In the genomic region with DNA sequence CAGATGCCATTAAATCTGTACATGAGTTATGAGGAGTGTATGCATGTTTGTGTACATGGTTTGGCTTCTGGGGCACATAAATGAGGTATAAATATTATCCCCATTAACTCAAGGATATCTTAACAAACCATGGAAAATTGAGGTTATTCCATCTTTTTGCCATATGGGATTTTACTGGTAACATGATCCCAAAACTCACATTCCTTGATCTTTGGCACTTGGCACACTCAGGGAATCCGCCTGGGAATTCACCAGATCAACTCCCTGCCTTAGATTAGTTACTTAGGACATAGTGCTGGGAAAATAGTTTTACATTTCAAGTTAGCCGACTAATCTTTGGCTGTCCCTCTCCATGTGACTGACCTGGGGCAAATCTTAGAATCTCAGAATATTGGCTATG, we compare ENCODE assay signal across 11 cellular contexts. TPM values are rescaled to one million over a fixed set of nuclear protein-coding genes. Genes with fewer than 3 reads are reported as not detected.
DNase-seq lines count a peak whose midpoint lies in the region; ATAC-seq and TF ChIP-seq lines count a peak whose summit lies in the region.
"Had no signal": no experiment of that assay in that cellular context is flagged by ENCODE, and none has a peak within 500 bp of the region (broad histone marks: within the 10 kb centered on the region; RNA-seq: fewer than 3 reads in every experiment).

No MANE protein-coding gene starts in this region.

- intact Hi-C loops in activated CD4-positive, alpha-beta T cell treated with anti-CD3 and anti-CD28 coated beads, Interleukin-2, amount 10 ng/mL, durations not matched to agents 24 days and 14 days (cut with micrococcal nuclease): no loop called here

- H3K27me3 Mint-ChIP-seq in activated CD4-positive, alpha-beta T cell treated with anti-CD3 and anti-CD28 coated beads, Interleukin-2, amount 10 ng/mL, durations not matched to agents 24 days and 14 days: no peaks in the 10 kb centered on the region
- no peaks in the 10 kb centered on the region for H3K27me3 Mint-ChIP-seq in activated CD4-positive, alpha-beta memory T cell treated with anti-CD3 and anti-CD28 coated beads, Interleukin-2, amount 10 ng/mL, durations not matched to agents 7 days and 5 days
- H3K27me3 Mint-ChIP-seq: dendritic cell treated with granulocyte-macrophage colony-stimulating factor and Interleukin-4, amounts not matched to agents 40 ng/mL and 50 ng/mL, for 4 days had no signal

- H3K27ac Mint-ChIP-seq in activated CD4-positive, alpha-beta T cell treated with anti-CD3 and anti-CD28 coated beads, Interleukin-2, amount 10 ng/mL, durations not matched to agents 24 days and 14 days: peak overlapping the region; percentile 63
- H3K27ac Mint-ChIP-seq in activated CD4-positive, alpha-beta memory T cell treated with anti-CD3 and anti-CD28 coated beads, Interleukin-2, amount 10 ng/mL, durations not matched to agents 7 days and 5 days: peak overlapping the region; percentile 94
- H3K27ac Mint-ChIP-seq: dendritic cell treated with granulocyte-macrophage colony-stimulating factor and Interleukin-4, amounts not matched to agents 40 ng/mL and 50 ng/mL, for 4 days had no signal

- no peak for TF ChIP-seq POLR2A in suprapubic skin (IDR thresholded peaks at IDR 0.05)

- no peak overlapping the region for H3K4me3 Mint-ChIP-seq in activated CD4-positive, alpha-beta T cell treated with anti-CD3 and anti-CD28 coated beads, Interleukin-2, amount 10 ng/mL, durations not matched to agents 24 days and 14 days
- H3K4me3 Mint-ChIP-seq in activated CD4-positive, alpha-beta memory T cell treated with anti-CD3 and anti-CD28 coated beads, Interleukin-2, amount 10 ng/mL, durations not matched to agents 7 days and 5 days: no peak overlapping the region
- H3K4me3 Mint-ChIP-seq: dendritic cell treated with granulocyte-macrophage colony-stimulating factor and Interleukin-4, amounts not matched to agents 40 ng/mL and 50 ng/mL, for 4 days; nephron progenitor cell had no signal

- ATAC-seq in HG02852 (IDR thresholded peaks at IDR 0.05; ENCODE audit: unreplicated experiment) (no peak), HG03135 (IDR thresholded peaks at IDR 0.05; ENCODE audit: unreplicated experiment) (no peak)

- peak overlapping the region; percentile 70 for H3K27ac ChIP-seq in suprapubic skin

- no peak for DNase-seq in activated CD4-positive, alpha-beta T cell treated with anti-CD3 and anti-CD28 coated beads, Interleukin-2, amount 10 ng/mL, durations not matched to agents 24 days and 14 days
- no peak for DNase-seq in activated CD4-positive, alpha-beta T cell treated with anti-CD3 and anti-CD28 coated beads, Interleukin-2, amount 50 U/mL, for 4 hours
- DNase-seq in activated CD4-positive, alpha-beta memory T cell treated with anti-CD3 and anti-CD28 coated beads, Interleukin-2, amount 10 ng/mL, durations not matched to agents 7 days and 5 days: no peak
- DNase-seq in foreskin fibroblast (peak; percentile 77 to 89), suprapubic skin (ENCODE audit: low spot score in 2 of 2) (no peak), 8988T (no peak)
- DNase-seq: NCI-H1417, nephron progenitor cell had no signal

- no peak for TF ChIP-seq EP300 in suprapubic skin (IDR thresholded peaks at IDR 0.05)

- TF ChIP-seq CTCF in foreskin fibroblast (IDR thresholded peaks at IDR 0.05; ENCODE audit: low read depth, low read length): no peak
- no peak for TF ChIP-seq CTCF in suprapubic skin (IDR thresholded peaks at IDR 0.05)

- no peaks in the 10 kb centered on the region for H3K27me3 ChIP-seq in suprapubic skin

- H3K4me1 ChIP-seq in suprapubic skin: peaks cover 31% of the 10 kb centered on the region

- H3K9me3 Mint-ChIP-seq in activated CD4-positive, alpha-beta T cell treated with anti-CD3 and anti-CD28 coated beads, Interleukin-2, amount 10 ng/mL, durations not matched to agents 24 days and 14 days: no peaks in the 10 kb centered on the region
- H3K9me3 Mint-ChIP-seq in activated CD4-positive, alpha-beta memory T cell treated with anti-CD3 and anti-CD28 coated beads, Interleukin-2, amount 10 ng/mL, durations not matched to agents 7 days and 5 days: no peaks in the 10 kb centered on the region
- H3K9me3 Mint-ChIP-seq: dendritic cell treated with granulocyte-macrophage colony-stimulating factor and Interleukin-4, amounts not matched to agents 40 ng/mL and 50 ng/mL, for 4 days; nephron progenitor cell had no signal

- peaks cover 20% of the 10 kb centered on the region for H3K36me3 Mint-ChIP-seq in activated CD4-positive, alpha-beta T cell treated with anti-CD3 and anti-CD28 coated beads, Interleukin-2, amount 10 ng/mL, durations not matched to agents 24 days and 14 days (ENCODE audit: low read depth)
- H3K36me3 Mint-ChIP-seq in activated CD4-positive, alpha-beta memory T cell treated with anti-CD3 and anti-CD28 coated beads, Interleukin-2, amount 10 ng/mL, durations not matched to agents 7 days and 5 days (ENCODE audit: low read depth): peaks cover 46% of the 10 kb centered on the region

- no peaks in the 10 kb centered on the region for H3K36me3 ChIP-seq in suprapubic skin

- no peak overlapping the region for H3K4me3 ChIP-seq in foreskin fibroblast (ENCODE audit: low read depth in 1 of 2, low read length in 2 of 2)
- peak overlapping the region; percentile 4 for H3K4me3 ChIP-seq in suprapubic skin

- peaks cover 52% of the 10 kb centered on the region for H3K4me1 Mint-ChIP-seq in activated CD4-positive, alpha-beta T cell treated with anti-CD3 and anti-CD28 coated beads, Interleukin-2, amount 10 ng/mL, durations not matched to agents 24 days and 14 days
- H3K4me1 Mint-ChIP-seq in activated CD4-positive, alpha-beta memory T cell treated with anti-CD3 and anti-CD28 coated beads, Interleukin-2, amount 10 ng/mL, durations not matched to agents 7 days and 5 days: peaks cover 71% of the 10 kb centered on the region

- 47% methylated on average over 2 of the region's 2 CpGs for WGBS in suprapubic skin

- CTCF ChIA-PET in activated CD4-positive, alpha-beta memory T cell treated with anti-CD3 and anti-CD28 coated beads, Interleukin-2, amount 10 ng/mL, durations not matched to agents 7 days and 5 days (lab: Charles Lee): no interaction called here

- no peaks in the 10 kb centered on the region for H3K9me3 ChIP-seq in suprapubic skin

- POLR2A ChIA-PET in activated CD4-positive, alpha-beta memory T cell treated with anti-CD3 and anti-CD28 coated beads, Interleukin-2, amount 10 ng/mL, durations not matched to agents 7 days and 5 days (lab: Charles Lee): interaction anchor here (1.4 to 9.1 kb wide), 5 partner anchors 13 to 376 kb away, joined by 3 to 845 read pairs (median 79); a partner anchor contains a TSS

RNA-seq across cellular contexts. Expression of a gene that starts 16.9 kb away (rescaled TPM):
- total RNA-seq in activated CD4-positive, alpha-beta T cell treated with anti-CD3 and anti-CD28 coated beads, Interleukin-2, amount 10 ng/mL, durations not matched to agents 24 days and 14 days: 47.4 and 48.5 TPM in 2 replicates
- total RNA-seq in activated CD4-positive, alpha-beta memory T cell treated with anti-CD3 and anti-CD28 coated beads, Interleukin-2, amount 10 ng/mL, durations not matched to agents 7 days and 5 days: 100 to 1,000 TPM; 164 to 166 TPM
- total RNA-seq in suprapubic skin: 10 to 100 TPM; 37.8 to 71.9 (median 46.9) TPM

RNA-seq across cellular contexts. Expression of a gene that starts 38.1 kb away (rescaled TPM):
- total RNA-seq in activated CD4-positive, alpha-beta T cell treated with anti-CD3 and anti-CD28 coated beads, Interleukin-2, amount 10 ng/mL, durations not matched to agents 24 days and 14 days: 9.4 and 12.1 TPM in 2 replicates
- 10 to 100 TPM; 18.6 to 20.1 TPM for total RNA-seq in activated CD4-positive, alpha-beta memory T cell treated with anti-CD3 and anti-CD28 coated beads, Interleukin-2, amount 10 ng/mL, durations not matched to agents 7 days and 5 days
- under 1 TPM in 1 of 4 donors, not detected in 3; 0.42 TPM for total RNA-seq in suprapubic skin

RNA-seq across cellular contexts. Expression of a gene that starts 51.4 kb away (rescaled TPM):
- 4.1 and 5.2 TPM in 2 replicates for total RNA-seq in activated CD4-positive, alpha-beta T cell treated with anti-CD3 and anti-CD28 coated beads, Interleukin-2, amount 10 ng/mL, durations not matched to agents 24 days and 14 days
- 1 to 10 TPM; 9.2 to 9.9 TPM for total RNA-seq in activated CD4-positive, alpha-beta memory T cell treated with anti-CD3 and anti-CD28 coated beads, Interleukin-2, amount 10 ng/mL, durations not matched to agents 7 days and 5 days
- 10 to 100 TPM; 14.6 to 25.5 (median 16.4) TPM for total RNA-seq in suprapubic skin

Comparison
In these comparisons a context has a peak if more than half of its experiments do, and no peak if none do; other contexts are left out.
1. DNase-seq: peak in foreskin fibroblast (2 of 2); none in activated CD4-positive, alpha-beta T cell treated with anti-CD3 and anti-CD28 coated beads, Interleukin-2, amount 10 ng/mL, durations not matched to agents 24 days and 14 days (single experiment), activated CD4-positive, alpha-beta T cell treated with anti-CD3 and anti-CD28 coated beads, Interleukin-2, amount 50 U/mL, for 4 hours (0 of 2), activated CD4-positive, alpha-beta memory T cell treated with anti-CD3 and anti-CD28 coated beads, Interleukin-2, amount 10 ng/mL, durations not matched to agents 7 days and 5 days (single experiment), suprapubic skin (0 of 2) and 8988T (single experiment).